19 cellular contexts compared by ENCODE assay signal in the genomic region with DNA sequence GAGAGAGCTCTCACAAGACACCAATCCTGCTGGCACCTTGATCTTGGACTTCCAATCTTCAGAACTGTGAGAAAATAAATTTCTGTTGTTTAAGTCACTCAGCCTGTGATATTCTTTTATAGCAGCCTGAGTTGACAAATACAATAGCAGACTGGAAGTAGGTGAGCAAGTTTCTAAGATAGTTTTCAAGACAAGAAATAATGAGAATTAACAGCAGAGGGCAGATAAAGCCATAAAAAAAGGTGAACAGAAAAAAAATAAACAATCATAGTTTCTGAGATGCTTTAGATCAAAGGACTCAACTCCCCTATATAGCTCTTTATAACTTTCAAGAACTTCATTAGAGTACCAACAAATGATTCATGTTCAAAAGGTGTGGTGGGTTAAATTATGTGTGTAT.
"Had no signal": no experiment of that assay in that cellular context is flagged by ENCODE, and none has a peak within 500 bp of the region (broad histone marks: within the 10 kb centered on the region; RNA-seq: fewer than 3 reads in every experiment).

No MANE protein-coding gene starts in this region.

- H3K4me1 ChIP-seq: left lung, parathyroid adenoma had no signal

- H3K4me1 Mint-ChIP-seq: activated CD4-positive, alpha-beta T cell treated with anti-CD3 and anti-CD28 coated beads, Interleukin-2, amount 10 ng/mL, durations not matched to agents 24 days and 14 days; activated naive CD8-positive, alpha-beta T cell treated with anti-CD3 and anti-CD28 coated beads, Interleukin-2, amount 10 ng/mL, durations not matched to agents 7 days and 5 days had no signal

- H2AFZ ChIP-seq: hepatocyte, parathyroid adenoma had no signal

- H3K27me3 ChIP-seq: brain microvascular endothelial cell, hepatocyte, left lung had no signal

- H3K27ac ChIP-seq: brain microvascular endothelial cell, dorsolateral prefrontal cortex, hepatocyte, left lung, parathyroid adenoma, thoracic aorta had no signal

- DNase-seq: activated CD4-positive, alpha-beta T cell treated with anti-CD3 and anti-CD28 coated beads, Interleukin-2, amount 10 ng/mL, durations not matched to agents 24 days and 14 days; activated CD4-positive, CD25-positive, alpha-beta regulatory T cell; activated CD8-positive, alpha-beta memory T cell treated with anti-CD3 and anti-CD28 coated beads, Interleukin-2, amount 50 U/mL, for 48 hours; activated gamma-delta T cell; activated naive CD8-positive, alpha-beta T cell treated with anti-CD3 and anti-CD28 coated beads, Interleukin-2, amount 10 ng/mL, durations not matched to agents 7 days and 5 days; activated T-cell treated with anti-CD3 and anti-CD28 coated beads, Interleukin-2, amount 50 U/mL, for 72 hours; anterior cingulate cortex; brain microvascular endothelial cell; cerebellar nuclear complex; dorsolateral prefrontal cortex; islet precursor cell; left lung; mammary epithelial cell; mucosa of descending colon; naive thymus-derived CD4-positive, alpha-beta T cell; stimulated activated CD4-positive, alpha-beta T cell treated with anti-CD3 and anti-CD28 coated beads, Interleukin-1b, Interleukin-23, amount 100 ng/mL, for 48 hours had no signal

- H3K27ac Mint-ChIP-seq: activated CD4-positive, alpha-beta T cell treated with anti-CD3 and anti-CD28 coated beads, Interleukin-2, amount 10 ng/mL, durations not matched to agents 24 days and 14 days; activated naive CD8-positive, alpha-beta T cell treated with anti-CD3 and anti-CD28 coated beads, Interleukin-2, amount 10 ng/mL, durations not matched to agents 7 days and 5 days; activated T-cell treated with anti-CD3 and anti-CD28 coated beads, Interleukin-2, amount 50 U/mL, for 72 hours; naive thymus-derived CD4-positive, alpha-beta T cell had no signal

- H3K4me3 ChIP-seq: dorsolateral prefrontal cortex, hepatocyte, left lung, mucosa of descending colon, thoracic aorta had no signal

- H3K79me2 ChIP-seq: hepatocyte, parathyroid adenoma had no signal

- H3K9ac ChIP-seq: parathyroid adenoma had no signal

- H3K36me3 ChIP-seq: brain microvascular endothelial cell, left lung, thoracic aorta had no signal

- H3K4me2 ChIP-seq: hepatocyte had no signal

- H3K9me3 ChIP-seq: mucosa of descending colon, thoracic aorta had no signal

- H3K27me3 Mint-ChIP-seq: activated naive CD8-positive, alpha-beta T cell treated with anti-CD3 and anti-CD28 coated beads, Interleukin-2, amount 10 ng/mL, durations not matched to agents 7 days and 5 days had no signal

- H3K4me3 Mint-ChIP-seq: activated CD4-positive, alpha-beta T cell treated with anti-CD3 and anti-CD28 coated beads, Interleukin-2, amount 10 ng/mL, durations not matched to agents 24 days and 14 days; activated naive CD8-positive, alpha-beta T cell treated with anti-CD3 and anti-CD28 coated beads, Interleukin-2, amount 10 ng/mL, durations not matched to agents 7 days and 5 days; activated T-cell treated with anti-CD3 and anti-CD28 coated beads, Interleukin-2, amount 50 U/mL, for 72 hours; naive thymus-derived CD4-positive, alpha-beta T cell had no signal
